15 cellular contexts compared by ENCODE assay signal in genomic region chr12:68828669-68829068, GRCh38.
"Had no signal": no experiment of that assay in that cellular context is flagged by ENCODE, and none has a peak within 500 bp of the region (broad histone marks: within the 10 kb centered on the region; RNA-seq: fewer than 3 reads in every experiment).

No MANE protein-coding gene starts in this region.

- H3K27ac Mint-ChIP-seq: activated CD4-positive, alpha-beta T cell treated with anti-CD3 and anti-CD28 coated beads, Interleukin-2, amount 10 ng/mL, durations not matched to agents 24 days and 14 days; activated CD8-positive, alpha-beta T cell treated with anti-CD3 and anti-CD28 coated beads, Interleukin-2, amount 10 ng/mL, durations not matched to agents 7 days and 5 days; activated naive CD8-positive, alpha-beta T cell treated with anti-CD3 and anti-CD28 coated beads, Interleukin-2, amount 10 ng/mL, durations not matched to agents 7 days and 5 days; stimulated activated naive B cell treated with anti-CD40 and anti-IgM and Interleukin-4, amounts not matched to agents 10 μg/mL and 1 μg/mL and 100 μg/mL, for 72 hours had no signal

- H3K27me3 Mint-ChIP-seq: activated CD4-positive, alpha-beta T cell treated with anti-CD3 and anti-CD28 coated beads, Interleukin-2, amount 10 ng/mL, durations not matched to agents 24 days and 14 days; activated naive CD8-positive, alpha-beta T cell treated with anti-CD3 and anti-CD28 coated beads, Interleukin-2, amount 10 ng/mL, durations not matched to agents 7 days and 5 days; brain; stimulated activated naive B cell treated with anti-CD40 and anti-IgM and Interleukin-4, amounts not matched to agents 10 μg/mL and 1 μg/mL and 100 μg/mL, for 72 hours had no signal

- DNase-seq: activated CD4-positive, alpha-beta T cell treated with anti-CD3 and anti-CD28 coated beads, Interleukin-2, amount 10 ng/mL, durations not matched to agents 24 days and 14 days; activated CD8-positive, alpha-beta T cell treated with anti-CD3 and anti-CD28 coated beads, Interleukin-2, amount 10 ng/mL, durations not matched to agents 7 days and 5 days; activated effector memory CD4-positive, alpha-beta T cell treated with anti-CD3 and anti-CD28 coated beads, Interleukin-2, amount 50 U/mL, for 16 hours; activated naive CD8-positive, alpha-beta T cell treated with anti-CD3 and anti-CD28 coated beads, Interleukin-2, amount 10 ng/mL, durations not matched to agents 7 days and 5 days; activated T-cell treated with anti-CD3 and anti-CD28 coated beads, Interleukin-2, amount 50 U/mL, for 4 hours; central memory CD4-positive, alpha-beta T cell; gastrocnemius medialis; head of caudate nucleus; pancreas; stimulated activated naive B cell treated with anti-CD40 and anti-IgM and Interleukin-4, amounts not matched to agents 10 μg/mL and 1 μg/mL and 100 μg/mL, for 72 hours; T1000; thyroid gland had no signal

- H3K27ac ChIP-seq: coronary artery, gastrocnemius medialis, pancreas, thyroid gland had no signal

- H3K4me3 Mint-ChIP-seq: activated CD4-positive, alpha-beta T cell treated with anti-CD3 and anti-CD28 coated beads, Interleukin-2, amount 10 ng/mL, durations not matched to agents 24 days and 14 days; activated CD8-positive, alpha-beta T cell treated with anti-CD3 and anti-CD28 coated beads, Interleukin-2, amount 10 ng/mL, durations not matched to agents 7 days and 5 days; activated naive CD8-positive, alpha-beta T cell treated with anti-CD3 and anti-CD28 coated beads, Interleukin-2, amount 10 ng/mL, durations not matched to agents 7 days and 5 days; activated T-cell treated with anti-CD3 and anti-CD28 coated beads, Interleukin-2, amount 50 U/mL, for 4 hours; brain; stimulated activated naive B cell treated with anti-CD40 and anti-IgM and Interleukin-4, amounts not matched to agents 10 μg/mL and 1 μg/mL and 100 μg/mL, for 72 hours had no signal

- H3K4me1 ChIP-seq: gastrocnemius medialis, pancreas had no signal

- H3K9me3 Mint-ChIP-seq: activated CD4-positive, alpha-beta T cell treated with anti-CD3 and anti-CD28 coated beads, Interleukin-2, amount 10 ng/mL, durations not matched to agents 24 days and 14 days; activated naive CD8-positive, alpha-beta T cell treated with anti-CD3 and anti-CD28 coated beads, Interleukin-2, amount 10 ng/mL, durations not matched to agents 7 days and 5 days; activated T-cell treated with anti-CD3 and anti-CD28 coated beads, Interleukin-2, amount 50 U/mL, for 4 hours; brain; stimulated activated naive B cell treated with anti-CD40 and anti-IgM and Interleukin-4, amounts not matched to agents 10 μg/mL and 1 μg/mL and 100 μg/mL, for 72 hours had no signal

- H3K4me3 ChIP-seq: coronary artery, gastrocnemius medialis, lung, pancreas, thyroid gland had no signal

- H3K27me3 ChIP-seq: gastrocnemius medialis, pancreas, thyroid gland had no signal

- H3K9me3 ChIP-seq: gastrocnemius medialis, pancreas, thyroid gland had no signal

- ATAC-seq: activated CD8-positive, alpha-beta T cell treated with anti-CD3 and anti-CD28 coated beads, Interleukin-2, amount 10 ng/mL, durations not matched to agents 7 days and 5 days; activated T-cell treated with anti-CD3 and anti-CD28 coated beads, Interleukin-2, amount 50 U/mL, for 4 hours; gastrocnemius medialis; stimulated activated naive B cell treated with anti-CD40 and anti-IgM and Interleukin-4, amounts not matched to agents 10 μg/mL and 1 μg/mL and 100 μg/mL, for 72 hours had no signal
